ENCODE assay signal across 1 cellular context in genomic region chrX:20306668-20307067, GRCh38.
TF ChIP-seq lines count a peak whose summit lies in the region.

No MANE protein-coding gene starts in this region.

TF ChIP-seq in HepG2, 621 proteins besides CTCF, POLR2A, EP300 and RAD21 (continued from another document):
- TF ChIP-seq SNAPC4 (CRISPR knock-in tag; IDR thresholded peaks at IDR 0.05), result no peak
- TF ChIP-seq HDAC2 (CRISPR knock-in tag; IDR thresholded peaks at IDR 0.05), result peak; percentile 67; the same call in 1 of the 2 replicates
- 0 out of 2 replicates have a peak, but pooled peaks have one; percentile 31 for TF ChIP-seq ZBTB37 (CRISPR knock-in tag; IDR thresholded peaks at IDR 0.05)
- peak; percentile 42; the same call in 1 of the 2 replicates for TF ChIP-seq DRAP1 (CRISPR knock-in tag; IDR thresholded peaks at IDR 0.05)
- TF ChIP-seq PITX1 (CRISPR knock-in tag; IDR thresholded peaks at IDR 0.05), result peak; percentile 42; the same call in 1 of the 2 replicates
- no peak for TF ChIP-seq KDM5A (IDR thresholded peaks at IDR 0.05; ENCODE audit: borderline replicate concordance, low read length)
- TF ChIP-seq SOX5 (CRISPR knock-in tag; IDR thresholded peaks at IDR 0.05; ENCODE audit: borderline replicate concordance), result peak; percentile 70; the same call in 1 of the 2 replicates
- no peak for TF ChIP-seq ZNF790 (CRISPR knock-in tag; IDR thresholded peaks at IDR 0.05; ENCODE audit: borderline replicate concordance)
- no peak for TF ChIP-seq PAF1 (CRISPR knock-in tag; IDR thresholded peaks at IDR 0.05)
- TF ChIP-seq ATRX (CRISPR knock-in tag; IDR thresholded peaks at IDR 0.05; ENCODE audit: borderline replicate concordance), result no peak
- peak; percentile 73 for TF ChIP-seq NR2F6 (IDR thresholded peaks at IDR 0.05)
- peak; percentile 82 for TF ChIP-seq NR2F6 (CRISPR knock-in tag; IDR thresholded peaks at IDR 0.05)
- no peak for TF ChIP-seq ARNT (IDR thresholded peaks at IDR 0.05)
- no peak for TF ChIP-seq TOE1 (CRISPR knock-in tag; IDR thresholded peaks at IDR 0.05)
- no peak for TF ChIP-seq GTF3A (CRISPR knock-in tag; conservative IDR thresholded peaks at IDR 0.05)
- TF ChIP-seq UBTF (CRISPR knock-in tag; IDR thresholded peaks at IDR 0.05), result no peak
- TF ChIP-seq SRSF1 (optimal IDR thresholded peaks at IDR 0.05; ENCODE audit: low read depth, low read length), result no peak
- no peak for TF ChIP-seq MLXIP (CRISPR knock-in tag; IDR thresholded peaks at IDR 0.05; ENCODE audit: borderline replicate concordance)
